ENCODE assay signal across 14 cellular contexts in genomic region chr15:99475754-99476412, GRCh38.
A peak's percentile ranks its signal among the peaks of the same experiment; 100 is the strongest.
DNase-seq lines count a peak whose midpoint lies in the region; ATAC-seq, FAIRE-seq and TF ChIP-seq lines count a peak whose summit lies in the region.
"Had no signal": no experiment of that assay in that cellular context is flagged by ENCODE, and none has a peak within 500 bp of the region (broad histone marks: within the 10 kb centered on the region; RNA-seq: fewer than 3 reads in every experiment).

No MANE protein-coding gene starts in this region.

- H3K27me3 ChIP-seq in right atrium auricular region (no peaks in the 10 kb centered on the region), osteoblast (ENCODE audit: insufficient read depth, low read length) (no peaks in the 10 kb centered on the region)
- H3K27me3 ChIP-seq: cardiac muscle cell, tibial nerve had no signal

- no peaks in the 10 kb centered on the region for H3K79me2 ChIP-seq in osteoblast (ENCODE audit: insufficient read depth, low read length)

- no peak overlapping the region for H2AFZ ChIP-seq in osteoblast (ENCODE audit: low read length)

- FAIRE-seq in GM19239 (lab: Jason Lieb, UNC) = no peak

- H3K9me3 Mint-ChIP-seq in activated T-cell treated with anti-CD3 and anti-CD28 coated beads, Interleukin-2, amount 50 U/mL, for 72 hours = no peaks in the 10 kb centered on the region
- H3K9me3 Mint-ChIP-seq: activated T-helper 2 cell treated with anti-CD3 and anti-CD28 coated beads, Interferon-gamma antibody, Interleukin-2, Interleukin-4, amounts not matched to agents 10 μg/mL and 5 μg/mL and 100 μg/mL, durations not matched to agents 14 hours and 24 hours and 36 hours had no signal

- peak overlapping the region; percentile 21 for H3K4me2 ChIP-seq in osteoblast (ENCODE audit: insufficient read depth, low read length)

- no peaks in the 10 kb centered on the region for H4K20me1 ChIP-seq in osteoblast (ENCODE audit: insufficient read depth, low read length)

- intact Hi-C loops in Right ventricle myocardium inferior (cut with DNase I) = no loop called here

- H3K27me3 Mint-ChIP-seq in activated T-cell treated with anti-CD3 and anti-CD28 coated beads, Interleukin-2, amount 50 U/mL, for 72 hours (ENCODE audit: low read depth) = no peaks in the 10 kb centered on the region

- H3K9me3 ChIP-seq in right atrium auricular region = no peaks in the 10 kb centered on the region
- H3K9me3 ChIP-seq in osteoblast (ENCODE audit: low read depth, low read length) = no peaks in the 10 kb centered on the region
- H3K9me3 ChIP-seq: tibial nerve had no signal

- peaks cover 23% of the 10 kb centered on the region for H3K4me1 Mint-ChIP-seq in activated T-cell treated with anti-CD3 and anti-CD28 coated beads, Interleukin-2, amount 50 U/mL, for 72 hours (ENCODE audit: low read depth)

- TF ChIP-seq CTCF in right atrium auricular region (IDR thresholded peaks at IDR 0.05) = no peak
- TF ChIP-seq CTCF in osteoblast (IDR thresholded peaks at IDR 0.05; ENCODE audit: extremely low read depth, low read depth, low read length) = no peak

- H3K27ac ChIP-seq in right atrium auricular region (peak overlapping the region; percentile 54 to 73), epithelial cell of prostate (peak overlapping the region; percentile 72), osteoblast (ENCODE audit: low read depth, low read length) (peak overlapping the region; percentile 64)
- H3K27ac ChIP-seq: cardiac muscle cell had no signal

- no peak for ATAC-seq in Right ventricle myocardium inferior
- ATAC-seq in activated T-cell treated with anti-CD3 and anti-CD28 coated beads, Interleukin-2, amount 50 U/mL, for 72 hours (replicated peaks in 1 of 2) = no peak
- no peak for ATAC-seq in HG03460 (IDR thresholded peaks at IDR 0.05; ENCODE audit: unreplicated experiment)

- no peak overlapping the region for H3K4me3 Mint-ChIP-seq in activated T-cell treated with anti-CD3 and anti-CD28 coated beads, Interleukin-2, amount 50 U/mL, for 72 hours

- H3K36me3 ChIP-seq in right atrium auricular region (no peaks in the 10 kb centered on the region), osteoblast (ENCODE audit: insufficient read depth, low read length) (no peaks in the 10 kb centered on the region)
- H3K36me3 ChIP-seq: cardiac muscle cell, tibial nerve had no signal

- H3K36me3 Mint-ChIP-seq in activated T-cell treated with anti-CD3 and anti-CD28 coated beads, Interleukin-2, amount 50 U/mL, for 72 hours (ENCODE audit: insufficient read depth in 2 of 2) = no peaks in the 10 kb centered on the region

- H3K4me1 ChIP-seq in right atrium auricular region = peaks cover 2 to 67% of the 10 kb centered on the region in 2 donors
- peaks cover 18% of the 10 kb centered on the region for H3K4me1 ChIP-seq in osteoblast (ENCODE audit: insufficient read depth, low read length)

- DNase-seq in right atrium auricular region (ENCODE audit: low spot score) (peak; percentile 50), Right ventricle myocardium inferior (ENCODE audit: missing footprints) (no peak), epithelial cell of prostate (ENCODE audit: low read depth, low spot score) (no peak), osteoblast (ENCODE audit: insufficient read length, low spot score, missing footprints) (no peak), NCI-H2029 treated with DMSO at 0.1 percent for 48 hours (lab: John Stamatoyannopoulos, UW) (no peak), GM19239 (ENCODE audit: insufficient read length, low spot score) (no peak)
- DNase-seq in activated T-cell treated with anti-CD3 and anti-CD28 coated beads, Interleukin-2, amount 50 U/mL, for 72 hours = no peak
- DNase-seq: DMS79, NCI-H1694 treated with DMSO at 0.1 percent for 48 hours, NCI-H82 had no signal

- H3K27ac Mint-ChIP-seq in activated T-cell treated with anti-CD3 and anti-CD28 coated beads, Interleukin-2, amount 50 U/mL, for 72 hours = no peak overlapping the region
- H3K27ac Mint-ChIP-seq: activated T-helper 2 cell treated with anti-CD3 and anti-CD28 coated beads, Interferon-gamma antibody, Interleukin-2, Interleukin-4, amounts not matched to agents 10 μg/mL and 5 μg/mL and 100 μg/mL, durations not matched to agents 14 hours and 24 hours and 36 hours had no signal

- H3K4me3 ChIP-seq in right atrium auricular region (no peak overlapping the region), osteoblast (ENCODE audit: insufficient read depth, low read length) (no peak overlapping the region)
- H3K4me3 ChIP-seq: cardiac muscle cell, tibial nerve had no signal
